In genomic region chr10:24720096-24720495, GRCh38 we compare ENCODE assay signal across 12 cellular contexts. TPM values are rescaled to one million over a fixed set of nuclear protein-coding genes. Genes with fewer than 3 reads are reported as not detected.
DNase-seq lines count a peak whose midpoint lies in the region; ATAC-seq and TF ChIP-seq lines count a peak whose summit lies in the region.
"Had no signal": no experiment of that assay in that cellular context is flagged by ENCODE, and none has a peak within 500 bp of the region (broad histone marks: within the 10 kb centered on the region; RNA-seq: fewer than 3 reads in every experiment).

No MANE protein-coding gene starts in this region.

- H3K9me3 ChIP-seq in liver (ENCODE audit: control insufficient read depth in 4 of 4, low read length in 3 of 4) (no peaks in the 10 kb centered on the region), thoracic aorta (no peaks in the 10 kb centered on the region)
- H3K9me3 ChIP-seq: testis had no signal

- H3K9me3 Mint-ChIP-seq in stimulated activated naive B cell treated with anti-CD40 and anti-IgM and Interleukin-4, amounts not matched to agents 10 μg/mL and 1 μg/mL and 100 μg/mL, for 72 hours, result no peaks in the 10 kb centered on the region
- H3K9me3 Mint-ChIP-seq in activated T-cell treated with anti-CD3 and anti-CD28 coated beads, Interleukin-2, amount 50 U/mL, for 72 hours, result no peaks in the 10 kb centered on the region

- 17% methylated on average over 2 of the region's 2 CpGs for WGBS in liver

- H3K4me3 ChIP-seq in cardiac fibroblast (replicated peaks in 1 of 2; ENCODE audit: low read depth in 2 of 2, low read length in 2 of 2) (peak overlapping the region; percentile 66 to 74), liver (ENCODE audit: low read depth in 1 of 3, low read length in 3 of 3) (peak overlapping the region in 2 of 3 donors; percentile 18 to 96), thoracic aorta (peak overlapping the region; percentile 84)

- ATAC-seq in thoracic aorta (ENCODE audit: insufficient number of reproducible peaks, low FRiP score, low read depth) (no peak), HG03342 (IDR thresholded peaks at IDR 0.05; ENCODE audit: unreplicated experiment) (no peak)
- no peak for ATAC-seq in stimulated activated naive B cell treated with anti-CD40 and anti-IgM and Interleukin-4, amounts not matched to agents 10 μg/mL and 1 μg/mL and 100 μg/mL, for 72 hours (replicated peaks)
- ATAC-seq in activated T-cell treated with anti-CD3 and anti-CD28 coated beads, Interleukin-2, amount 50 U/mL, for 72 hours (replicated peaks in 1 of 2), result no peak

- no peak overlapping the region for H3K4me3 Mint-ChIP-seq in stimulated activated naive B cell treated with anti-CD40 and anti-IgM and Interleukin-4, amounts not matched to agents 10 μg/mL and 1 μg/mL and 100 μg/mL, for 72 hours
- no peak overlapping the region for H3K4me3 Mint-ChIP-seq in activated T-cell treated with anti-CD3 and anti-CD28 coated beads, Interleukin-2, amount 50 U/mL, for 72 hours

- TF ChIP-seq RAD21 in liver (IDR thresholded peaks at IDR 0.05), result peak in 1 of 2 donors; percentile 18

- peaks cover 0 to 12% of the 10 kb centered on the region in 2 donors for H3K27me3 Mint-ChIP-seq in stimulated activated naive B cell treated with anti-CD40 and anti-IgM and Interleukin-4, amounts not matched to agents 10 μg/mL and 1 μg/mL and 100 μg/mL, for 72 hours
- H3K27me3 Mint-ChIP-seq in activated T-cell treated with anti-CD3 and anti-CD28 coated beads, Interleukin-2, amount 50 U/mL, for 72 hours (ENCODE audit: low read depth), result no peaks in the 10 kb centered on the region

- H3K27me3 ChIP-seq in liver (ENCODE audit: control insufficient read depth in 4 of 4, insufficient read depth in 4 of 4, low read length in 3 of 4) (no peaks in the 10 kb centered on the region), thoracic aorta (replicated peaks; ENCODE audit: insufficient read depth) (no peaks in the 10 kb centered on the region)
- H3K27me3 ChIP-seq: testis had no signal

- H3K9ac ChIP-seq in liver (ENCODE audit: low read depth in 1 of 2, low read length in 2 of 2), result no peak overlapping the region

- TF ChIP-seq CTCF in cardiac fibroblast (IDR thresholded peaks at IDR 0.05; ENCODE audit: low read depth, low read length), result no peak
- TF ChIP-seq CTCF in liver (IDR thresholded peaks at IDR 0.05; ENCODE audit: low read depth, low read length, missing input control), result no peak
- TF ChIP-seq CTCF in thoracic aorta (IDR thresholded peaks at IDR 0.05), result no peak

- no peaks in the 10 kb centered on the region for H3K36me3 Mint-ChIP-seq in stimulated activated naive B cell treated with anti-CD40 and anti-IgM and Interleukin-4, amounts not matched to agents 10 μg/mL and 1 μg/mL and 100 μg/mL, for 72 hours
- peaks cover 0 to 2% of the 10 kb centered on the region in 2 donors for H3K36me3 Mint-ChIP-seq in activated T-cell treated with anti-CD3 and anti-CD28 coated beads, Interleukin-2, amount 50 U/mL, for 72 hours (ENCODE audit: insufficient read depth in 2 of 2)

- H3K27ac Mint-ChIP-seq in stimulated activated naive B cell treated with anti-CD40 and anti-IgM and Interleukin-4, amounts not matched to agents 10 μg/mL and 1 μg/mL and 100 μg/mL, for 72 hours, result no peak overlapping the region
- H3K27ac Mint-ChIP-seq in activated T-cell treated with anti-CD3 and anti-CD28 coated beads, Interleukin-2, amount 50 U/mL, for 72 hours, result no peak overlapping the region

- peaks cover 2 to 21% of the 10 kb centered on the region in 2 donors for H3K4me1 Mint-ChIP-seq in stimulated activated naive B cell treated with anti-CD40 and anti-IgM and Interleukin-4, amounts not matched to agents 10 μg/mL and 1 μg/mL and 100 μg/mL, for 72 hours
- peaks cover 26% of the 10 kb centered on the region for H3K4me1 Mint-ChIP-seq in activated T-cell treated with anti-CD3 and anti-CD28 coated beads, Interleukin-2, amount 50 U/mL, for 72 hours (ENCODE audit: low read depth)

- H3K36me3 ChIP-seq in liver (ENCODE audit: control insufficient read depth in 4 of 4, insufficient read depth in 3 of 4, low read depth in 1 of 4, low read length in 3 of 4) (no peaks in the 10 kb centered on the region), thoracic aorta (no peaks in the 10 kb centered on the region)

- DNase-seq in NCI-H82 (lab: John Stamatoyannopoulos, UW) (peak; percentile 6), NCI-H82 treated with DMSO at 0.1 percent for 48 hours (lab: John Stamatoyannopoulos, UW; ENCODE audit: unreplicated experiment) (no peak), cardiac fibroblast (ENCODE audit: low read depth in 2 of 2) (no peak), thoracic aorta (ENCODE audit: low spot score) (no peak)
- no peak for DNase-seq in stimulated activated naive B cell treated with anti-CD40 and anti-IgM and Interleukin-4, amounts not matched to agents 10 μg/mL and 1 μg/mL and 100 μg/mL, for 72 hours
- DNase-seq in activated T-cell treated with anti-CD3 and anti-CD28 coated beads, Interleukin-2, amount 50 U/mL, for 72 hours, result no peak
- DNase-seq: activated T-cell treated with anti-CD3 and anti-CD28 coated beads for 4 hours, HCEC 1CT, SHP77 treated with DMSO at 0.1 percent for 48 hours, testis had no signal

- no peak overlapping the region for H3K27ac ChIP-seq in liver (ENCODE audit: low read depth in 1 of 2, low read length in 2 of 2)
- no peak overlapping the region for H3K27ac ChIP-seq in thoracic aorta
- H3K27ac ChIP-seq: testis had no signal

- H3K4me1 ChIP-seq in liver (ENCODE audit: control insufficient read depth in 4 of 4, insufficient read depth in 4 of 4, low read length in 3 of 4) (peaks cover 6 to 40% (median 30%) of the 10 kb centered on the region in 4 donors), thoracic aorta (ENCODE audit: control insufficient read depth in 1 of 2, low read depth in 2 of 2) (peaks cover 18 to 50% of the 10 kb centered on the region in 2 donors)

TF ChIP-seq in liver, 16 proteins besides CTCF, POLR2A, EP300 and RAD21 (continues in another document):
- TF ChIP-seq EGR1 (IDR thresholded peaks at IDR 0.05; ENCODE audit: low read depth in 2 of 2), result no peak
- no peak for TF ChIP-seq HNF4G (IDR thresholded peaks at IDR 0.05)
- TF ChIP-seq FOXA2 (IDR thresholded peaks at IDR 0.05), result no peak
- TF ChIP-seq NR2F2 (IDR thresholded peaks at IDR 0.05), result no peak
- no peak for TF ChIP-seq JUND (IDR thresholded peaks at IDR 0.05)
- TF ChIP-seq TAF1 (conservative IDR thresholded peaks at IDR 0.05), result no peak
- TF ChIP-seq MAX (IDR thresholded peaks at IDR 0.05), result no peak
- TF ChIP-seq SP1 (IDR thresholded peaks at IDR 0.05), result no peak
- no peak for TF ChIP-seq YY1 (IDR thresholded peaks at IDR 0.05)
- no peak for TF ChIP-seq RXRA (IDR thresholded peaks at IDR 0.05)
- TF ChIP-seq ATF3 (IDR thresholded peaks at IDR 0.05), result no peak
- TF ChIP-seq GABPA (IDR thresholded peaks at IDR 0.05 in 1 of 2, conservative IDR thresholded peaks at IDR 0.05 in 1 of 2), result no peak
- TF ChIP-seq HNF4A (conservative IDR thresholded peaks at IDR 0.05), result no peak
- no peak for TF ChIP-seq FOXA1 (IDR thresholded peaks at IDR 0.05)
- no peak for TF ChIP-seq REST (IDR thresholded peaks at IDR 0.05)

RNA-seq across cellular contexts. Expression of gene ARHGAP21, which starts 3.6 kb away (rescaled TPM):
- 10 to 100 TPM; 18.6 to 30.6 TPM for total RNA-seq in liver
- 10 to 100 TPM in 1 of 2 donors, 1 to 10 TPM in 1; 7.8 to 12.7 TPM for polyA plus RNA-seq in liver
- total RNA-seq in thoracic aorta, result 100 to 1,000 TPM in 1 of 2 donors, 10 to 100 TPM in 1; 95.6 to 101 TPM
- total RNA-seq in activated T-cell treated with anti-CD3 and anti-CD28 coated beads, Interleukin-2, amount 50 U/mL, for 72 hours, result 10 to 100 TPM; 22.6 to 22.9 TPM
